In the genomic region with DNA sequence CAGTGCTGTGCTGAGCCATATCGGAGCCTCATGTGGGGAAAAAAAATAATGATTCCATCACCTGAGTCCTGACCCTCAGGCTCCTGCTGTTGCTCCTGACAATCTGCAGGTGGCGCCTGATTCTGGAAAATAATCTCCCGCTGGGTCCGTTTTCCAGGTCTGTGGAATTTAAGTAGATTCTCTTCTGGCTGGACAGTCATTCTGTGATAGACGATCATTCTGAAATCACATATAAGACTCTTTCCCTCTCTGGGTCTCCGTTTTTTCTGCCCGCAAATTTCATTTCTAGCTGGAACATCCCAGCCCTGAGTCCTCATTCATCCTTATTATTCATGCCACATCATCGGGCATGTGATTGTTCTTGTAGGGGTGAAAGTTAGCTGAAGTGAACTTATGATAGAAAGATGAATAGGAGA, we compare ENCODE assay signal across 8 cellular contexts. TPM values are rescaled to one million over a fixed set of nuclear protein-coding genes. Genes with fewer than 3 reads are reported as not detected.
DNase-seq lines count a peak whose midpoint lies in the region; ATAC-seq and TF ChIP-seq lines count a peak whose summit lies in the region.

No MANE protein-coding gene starts in this region.

- intact Hi-C loops in activated T-helper 1 cell treated with anti-CD3 and anti-CD28 coated beads, Interleukin-12 subunit alpha, Interleukin-12 subunit beta, Interleukin-2, Interleukin-4 antibody, amounts not matched to agents 30 ng/mL and 10 ng/mL and 1 ng/mL, durations not matched to agents 14 hours and 24 hours and 36 hours (cut with micrococcal nuclease) = loop anchor here (1.0 kb wide), 3 partner anchors 144 to 331 kb away; no protein-coding TSS in a partner anchor

- peak overlapping the region; percentile 60 for H3K4me2 ChIP-seq in osteoblast (ENCODE audit: insufficient read depth, low read length)

- peaks cover 19% of the 10 kb centered on the region for H3K27me3 Mint-ChIP-seq in activated CD4-positive, alpha-beta T cell treated with anti-CD3 and anti-CD28 coated beads, Interleukin-2, amount 10 ng/mL, durations not matched to agents 7 days and 5 days
- H3K27me3 Mint-ChIP-seq in activated T-helper 1 cell treated with anti-CD3 and anti-CD28 coated beads, Interleukin-12 subunit alpha, Interleukin-12 subunit beta, Interleukin-2, Interleukin-4 antibody, amounts not matched to agents 30 ng/mL and 10 ng/mL and 1 ng/mL, durations not matched to agents 14 hours and 24 hours and 36 hours (ENCODE audit: insufficient read depth) = peaks cover 19% of the 10 kb centered on the region

- CTCF ChIA-PET in activated CD4-positive, alpha-beta T cell treated with anti-CD3 and anti-CD28 coated beads, Interleukin-2, amount 10 ng/mL, durations not matched to agents 7 days and 5 days (lab: Charles Lee) = interaction anchor here (0.5 to 3.7 kb wide), 7 partner anchors 14 to 696 kb away, joined by 3 to 19 read pairs (median 4); a partner anchor contains a TSS

- peaks cover 15% of the 10 kb centered on the region for H3K79me2 ChIP-seq in osteoblast (ENCODE audit: insufficient read depth, low read length)

- no peak overlapping the region for H3K27ac Mint-ChIP-seq in activated CD4-positive, alpha-beta T cell treated with anti-CD3 and anti-CD28 coated beads, Interleukin-2, amount 10 ng/mL, durations not matched to agents 7 days and 5 days
- H3K27ac Mint-ChIP-seq in activated T-helper 1 cell treated with anti-CD3 and anti-CD28 coated beads, Interleukin-12 subunit alpha, Interleukin-12 subunit beta, Interleukin-2, Interleukin-4 antibody, amounts not matched to agents 30 ng/mL and 10 ng/mL and 1 ng/mL, durations not matched to agents 14 hours and 24 hours and 36 hours = no peak overlapping the region

- no peaks in the 10 kb centered on the region for H3K27me3 ChIP-seq in foreskin keratinocyte
- H3K27me3 ChIP-seq in osteoblast (ENCODE audit: insufficient read depth, low read length) = no peaks in the 10 kb centered on the region

- no peak overlapping the region for H3K4me3 Mint-ChIP-seq in activated CD4-positive, alpha-beta T cell treated with anti-CD3 and anti-CD28 coated beads, Interleukin-2, amount 10 ng/mL, durations not matched to agents 7 days and 5 days
- H3K4me3 Mint-ChIP-seq in activated T-helper 1 cell treated with anti-CD3 and anti-CD28 coated beads, Interleukin-12 subunit alpha, Interleukin-12 subunit beta, Interleukin-2, Interleukin-4 antibody, amounts not matched to agents 30 ng/mL and 10 ng/mL and 1 ng/mL, durations not matched to agents 14 hours and 24 hours and 36 hours = no peak overlapping the region

- peaks cover 13% of the 10 kb centered on the region for H3K4me1 Mint-ChIP-seq in activated CD4-positive, alpha-beta T cell treated with anti-CD3 and anti-CD28 coated beads, Interleukin-2, amount 10 ng/mL, durations not matched to agents 7 days and 5 days
- peaks cover 5% of the 10 kb centered on the region for H3K4me1 Mint-ChIP-seq in activated T-helper 1 cell treated with anti-CD3 and anti-CD28 coated beads, Interleukin-12 subunit alpha, Interleukin-12 subunit beta, Interleukin-2, Interleukin-4 antibody, amounts not matched to agents 30 ng/mL and 10 ng/mL and 1 ng/mL, durations not matched to agents 14 hours and 24 hours and 36 hours (ENCODE audit: low read depth)

- H3K36me3 ChIP-seq in osteoblast (ENCODE audit: insufficient read depth, low read length) = no peaks in the 10 kb centered on the region

- H3K4me3 ChIP-seq in AG10803 (ENCODE audit: low read length) = no peak overlapping the region
- H3K4me3 ChIP-seq in GM12875 (ENCODE audit: low read depth, low read length) = no peak overlapping the region
- no peak overlapping the region for H3K4me3 ChIP-seq in osteoblast (ENCODE audit: insufficient read depth, low read length)

- no peaks in the 10 kb centered on the region for H4K20me1 ChIP-seq in osteoblast (ENCODE audit: insufficient read depth, low read length)

- H3K9me3 ChIP-seq in osteoblast (ENCODE audit: low read depth, low read length) = no peaks in the 10 kb centered on the region

- POLR2A ChIA-PET in activated CD4-positive, alpha-beta T cell treated with anti-CD3 and anti-CD28 coated beads, Interleukin-2, amount 10 ng/mL, durations not matched to agents 7 days and 5 days (lab: Charles Lee) = no interaction called here

- H3K9me3 Mint-ChIP-seq in activated CD4-positive, alpha-beta T cell treated with anti-CD3 and anti-CD28 coated beads, Interleukin-2, amount 10 ng/mL, durations not matched to agents 7 days and 5 days = no peaks in the 10 kb centered on the region
- no peaks in the 10 kb centered on the region for H3K9me3 Mint-ChIP-seq in activated T-helper 1 cell treated with anti-CD3 and anti-CD28 coated beads, Interleukin-12 subunit alpha, Interleukin-12 subunit beta, Interleukin-2, Interleukin-4 antibody, amounts not matched to agents 30 ng/mL and 10 ng/mL and 1 ng/mL, durations not matched to agents 14 hours and 24 hours and 36 hours

- H3K36me3 Mint-ChIP-seq in activated CD4-positive, alpha-beta T cell treated with anti-CD3 and anti-CD28 coated beads, Interleukin-2, amount 10 ng/mL, durations not matched to agents 7 days and 5 days (ENCODE audit: low read depth) = no peaks in the 10 kb centered on the region
- no peaks in the 10 kb centered on the region for H3K36me3 Mint-ChIP-seq in activated T-helper 1 cell treated with anti-CD3 and anti-CD28 coated beads, Interleukin-12 subunit alpha, Interleukin-12 subunit beta, Interleukin-2, Interleukin-4 antibody, amounts not matched to agents 30 ng/mL and 10 ng/mL and 1 ng/mL, durations not matched to agents 14 hours and 24 hours and 36 hours (ENCODE audit: low read depth)

- DNase-seq in AG10803 (ENCODE audit: low read depth) = peak; percentile 79
- DNase-seq in NCI-H2227 treated with DMSO at 0.1 percent for 48 hours (lab: John Stamatoyannopoulos, UW) = peak; percentile 33
- DNase-seq in activated CD4-positive, alpha-beta T cell treated with anti-CD3 and anti-CD28 coated beads, Interleukin-2, amount 10 ng/mL, durations not matched to agents 7 days and 5 days = peak; percentile 43
- DNase-seq in foreskin keratinocyte = peak in 1 of 2 donors; percentile 54
- DNase-seq in osteoblast (ENCODE audit: insufficient read length, low spot score, missing footprints) = peak; percentile 95
- no peak for DNase-seq in effector CD8-positive, alpha-beta T cell (lab: John Stamatoyannopoulos, UW)
- no peak for DNase-seq in activated T-helper 1 cell treated with anti-CD3 and anti-CD28 coated beads, Interleukin-12 subunit alpha, Interleukin-12 subunit beta, Interleukin-2, Interleukin-4 antibody, amounts not matched to agents 30 ng/mL and 10 ng/mL and 1 ng/mL, durations not matched to agents 14 hours and 24 hours and 36 hours (ENCODE audit: low spot score)

- H3K27ac ChIP-seq in foreskin keratinocyte (no peak overlapping the region), osteoblast (ENCODE audit: low read depth, low read length) (no peak overlapping the region)

- H3K4me1 ChIP-seq in foreskin keratinocyte (no peaks in the 10 kb centered on the region), osteoblast (ENCODE audit: insufficient read depth, low read length) (peaks cover 6% of the 10 kb centered on the region)

- peak; percentile 97 for TF ChIP-seq CTCF in AG10803 (conservative IDR thresholded peaks at IDR 0.05; ENCODE audit: low read length)
- TF ChIP-seq CTCF in GM12875 (IDR thresholded peaks at IDR 0.05; ENCODE audit: borderline replicate concordance, insufficient read depth, low read depth, low read length) = peak; percentile 68; the same call in 1 of the 2 replicates
- TF ChIP-seq CTCF in foreskin keratinocyte (conservative IDR thresholded peaks at IDR 0.05) = peak; percentile 95
- TF ChIP-seq CTCF in osteoblast (IDR thresholded peaks at IDR 0.05; ENCODE audit: extremely low read depth, low read depth, low read length) = peak; percentile 92

- peak; percentile 68 for ATAC-seq in foreskin keratinocyte

- H2AFZ ChIP-seq in osteoblast (ENCODE audit: low read length) = peak overlapping the region; percentile 18

RNA-seq across cellular contexts. Expression of a gene that starts 22.1 kb away (rescaled TPM):
- total RNA-seq in activated CD4-positive, alpha-beta T cell treated with anti-CD3 and anti-CD28 coated beads, Interleukin-2, amount 10 ng/mL, durations not matched to agents 7 days and 5 days = 10 to 100 TPM; 12.1 to 17.7 TPM
- total RNA-seq in foreskin keratinocyte (20.2 and 20.6 TPM in 2 replicates), osteoblast (19.9 and 23.0 TPM in 2 replicates)
- 15.5 and 18.7 TPM in 2 replicates for polyA plus RNA-seq in foreskin keratinocyte
- total RNA-seq in activated T-helper 1 cell treated with anti-CD3 and anti-CD28 coated beads, Interleukin-12 subunit alpha, Interleukin-12 subunit beta, Interleukin-2, Interleukin-4 antibody, amounts not matched to agents 30 ng/mL and 10 ng/mL and 1 ng/mL, durations not matched to agents 14 hours and 24 hours and 36 hours = 26.1 and 32.9 TPM in 2 replicates

Comparison
In these comparisons a context has a peak if more than half of its experiments do, and no peak if none do; other contexts are left out.
1. DNase-seq: peak in AG10803 (single experiment), NCI-H2227 treated with DMSO at 0.1 percent for 48 hours (single experiment), activated CD4-positive, alpha-beta T cell treated with anti-CD3 and anti-CD28 coated beads, Interleukin-2, amount 10 ng/mL, durations not matched to agents 7 days and 5 days (single experiment) and osteoblast (single experiment); none in effector CD8-positive, alpha-beta T cell (single experiment) and activated T-helper 1 cell treated with anti-CD3 and anti-CD28 coated beads, Interleukin-12 subunit alpha, Interleukin-12 subunit beta, Interleukin-2, Interleukin-4 antibody, amounts not matched to agents 30 ng/mL and 10 ng/mL and 1 ng/mL, durations not matched to agents 14 hours and 24 hours and 36 hours (single experiment).
2. Peak in every context shown above with its lines, with median percentiles within 50 percentile points of each other: CTCF ChIP-seq.